ENCODE assay signal across 22 cellular contexts in the genomic region with DNA sequence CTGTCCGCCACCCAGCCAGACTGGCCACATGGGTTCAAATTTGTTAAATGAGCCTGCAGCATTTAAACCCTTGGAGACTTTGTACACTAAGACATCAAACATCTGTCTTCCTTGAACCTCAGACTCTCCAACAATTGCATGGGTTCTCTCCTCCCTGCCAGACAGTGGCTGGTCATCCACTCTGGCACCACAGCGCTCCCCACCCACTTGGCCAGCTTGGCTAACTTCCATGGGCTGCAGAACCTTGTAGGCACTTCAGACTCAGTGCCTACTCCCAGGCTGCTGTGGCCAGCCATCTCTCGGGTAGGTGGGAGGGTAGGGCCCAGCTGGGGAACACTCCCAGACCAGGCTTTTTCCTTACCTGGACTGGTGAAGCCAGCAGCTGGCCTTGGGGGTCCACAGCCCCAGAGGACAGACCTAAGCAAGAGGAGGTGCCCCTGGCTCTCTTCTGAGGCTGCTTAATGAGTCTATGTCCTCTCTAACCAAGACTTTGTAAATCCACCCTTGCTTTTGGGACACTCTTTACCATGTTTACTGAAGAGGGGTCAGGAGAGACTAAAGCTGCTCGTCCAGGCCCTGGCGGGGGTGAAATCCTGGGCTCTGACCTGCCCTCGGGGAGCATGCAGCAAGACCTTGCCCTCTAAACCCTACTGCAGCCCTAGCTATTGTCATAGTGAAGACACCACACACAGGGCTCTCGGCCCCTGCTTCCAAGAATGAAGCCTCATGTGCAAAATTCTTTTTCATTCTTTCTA.
A peak's percentile ranks its signal among the peaks of the same experiment; 100 is the strongest.
DNase-seq lines count a peak whose midpoint lies in the region; ATAC-seq, FAIRE-seq and TF ChIP-seq lines count a peak whose summit lies in the region.
"Had no signal": no experiment of that assay in that cellular context is flagged by ENCODE, and none has a peak within 500 bp of the region (broad histone marks: within the 10 kb centered on the region; RNA-seq: fewer than 3 reads in every experiment).

No MANE protein-coding gene starts in this region.

- in situ Hi-C loops in K562 (cut with MboI) = no loop called here

- H3K27ac ChIP-seq in K562 (ENCODE audit: extremely low read depth, low read depth, low read length) = no peak overlapping the region
- H3K27ac ChIP-seq in mesenchymal stem cell (ENCODE audit: low read length, poor library complexity, severe bottlenecking) = no peak overlapping the region
- H3K27ac ChIP-seq: epithelial cell of prostate, lower lobe of right lung, vagina had no signal

- H3K23ac ChIP-seq in mesenchymal stem cell (ENCODE audit: low read length in 2 of 2) = no peak overlapping the region

- H3K36me3 ChIP-seq in K562 (ENCODE audit: control insufficient read depth, insufficient read depth, low read length) (peaks cover 9% of the 10 kb centered on the region; the same call in 1 of the 3 replicates), mesenchymal stem cell (ENCODE audit: control insufficient read depth in 1 of 2, insufficient read depth in 2 of 2, low read depth in 1 of 2, low read length in 2 of 2) (peaks cover 6 to 39% of the 10 kb centered on the region in 2 experiments), skeletal muscle satellite cell (ENCODE audit: insufficient read depth, low read length) (peaks cover 15% of the 10 kb centered on the region)
- H3K36me3 ChIP-seq: lower lobe of right lung, vagina had no signal

- no peak overlapping the region for H3K4ac ChIP-seq in mesenchymal stem cell (ENCODE audit: low read depth in 1 of 2, low read length in 2 of 2)

- BruUV-seq in K562 (replicated peaks; lab: Mats Ljungman, UMichigan) = TSS peak; percentile 48

- no peak overlapping the region for H4K8ac ChIP-seq in mesenchymal stem cell (ENCODE audit: low read length)

- H3K18ac ChIP-seq in mesenchymal stem cell (ENCODE audit: low read depth in 1 of 2, low read length in 2 of 2) = no peak overlapping the region

- ATAC-seq in K562 = no peak
- ATAC-seq in GM21367 (IDR thresholded peaks at IDR 0.05; ENCODE audit: unreplicated experiment) = no peak
- ATAC-seq in HG02970 (IDR thresholded peaks at IDR 0.05; ENCODE audit: low FRiP score, unreplicated experiment) = no peak
- ATAC-seq: activated T-cell treated with anti-CD3 and anti-CD28 coated beads, Interleukin-2, amount 50 U/mL, for 72 hours had no signal

- no peak overlapping the region for H2BK5ac ChIP-seq in mesenchymal stem cell (ENCODE audit: low read depth, low read length, poor library complexity, severe bottlenecking)

- POLR2A ChIA-PET in K562 (lab: Yijun Ruan, JAX) = interaction anchor here (0.6 to 1.2 kb wide), 4 partner anchors 11 to 220 kb away, joined by 3 read pairs; no protein-coding TSS in a partner anchor

- FAIRE-seq in K562 (lab: Jason Lieb, UNC) (no peak), urothelium cell line (lab: Jason Lieb, UNC) (no peak)
- FAIRE-seq: frontal cortex had no signal

- H4K20me1 ChIP-seq in K562 (replicated peaks; ENCODE audit: control insufficient read depth, insufficient read depth, low read length) = no peaks in the 10 kb centered on the region

- no peak for TF ChIP-seq CTCF in K562 (IDR thresholded peaks at IDR 0.05 in 2 of 3, conservative IDR thresholded peaks at IDR 0.05 in 1 of 3; ENCODE audit: insufficient read depth in 2 of 3, low read depth in 1 of 3, low read length in 3 of 3)

- H3K9ac ChIP-seq in K562 (ENCODE audit: insufficient read depth in 1 of 2, low read depth in 2 of 2, low read length in 2 of 2) = peak overlapping the region; percentile 60 to 84
- H3K9ac ChIP-seq in mesenchymal stem cell (ENCODE audit: low read length) = peak overlapping the region; percentile 47
- H3K9ac ChIP-seq in skeletal muscle satellite cell (ENCODE audit: low read depth, low read length) = no peak overlapping the region

- no peak overlapping the region for H3K14ac ChIP-seq in mesenchymal stem cell (ENCODE audit: low read length in 2 of 2)

- no peak for TF ChIP-seq POLR2A in K562 (conservative IDR thresholded peaks at IDR 0.05)

- no peaks in the 10 kb centered on the region for H3K27me3 ChIP-seq in K562 (ENCODE audit: control insufficient read depth in 2 of 2, insufficient read depth in 2 of 2, low read length in 2 of 2)
- H3K27me3 ChIP-seq in mesenchymal stem cell (ENCODE audit: control insufficient read depth in 1 of 2, insufficient read depth in 1 of 2, low read length in 2 of 2) = no peaks in the 10 kb centered on the region
- H3K27me3 ChIP-seq in skeletal muscle satellite cell (ENCODE audit: control insufficient read depth, insufficient read depth, low read length) = no peaks in the 10 kb centered on the region
- H3K27me3 ChIP-seq: vagina had no signal

- WGBS in K562 (ENCODE audit: insufficient coverage, low coverage, missing lambda C conversion rate) = 64% methylated on average over 7 of the region's 7 CpGs
- whole genome bisulfite sequencing in mesenchymal stem cell = 94% methylated on average over 7 of the region's 7 CpGs

- H3K79me2 ChIP-seq in K562 (ENCODE audit: control insufficient read depth, insufficient read depth, low read length) = peaks cover 67% of the 10 kb centered on the region

- CTCF ChIA-PET in K562 (lab: Yijun Ruan, JAX; ENCODE audit: low intra/inter-chr PET ratio) = no interaction called here

- H3K4me3 ChIP-seq in K562 (peak overlapping the region; percentile 82; the same call in 1 of the 2 replicates), mesenchymal stem cell (ENCODE audit: insufficient read depth in 1 of 2, low read depth in 1 of 2, low read length in 2 of 2) (peak overlapping the region in 1 of 2 experiments; percentile 54), skeletal muscle satellite cell (ENCODE audit: low read length) (no peak overlapping the region)

- DNase-seq in M059J (ENCODE audit: low read depth) = peak; percentile 51
- DNase-seq in K562 (ENCODE audit: extremely low read depth in 1 of 4, low spot score in 3 of 4) = no peak
- DNase-seq in mesenchymal stem cell = no peak
- DNase-seq in urothelium cell line (ENCODE audit: low spot score) = no peak
- DNase-seq: activated naive CD4-positive, alpha-beta T cell treated with anti-CD3 and anti-CD28 coated beads for 36 hours; activated T-cell treated with anti-CD3 and anti-CD28 coated beads, Interleukin-2, amount 50 U/mL, for 72 hours; amygdala; CD4-positive, CD25-positive, alpha-beta regulatory T cell; central memory CD4-positive, alpha-beta T cell; GDM1; H9; hippocampal formation; lower lobe of right lung; NCI-H2171 treated with DMSO at 0.1 percent for 48 hours; NCI-H526; right cardiac atrium had no signal

- H2AFZ ChIP-seq in K562 (ENCODE audit: low read depth, low read length) (no peak overlapping the region), mesenchymal stem cell (ENCODE audit: low read depth, low read length) (no peak overlapping the region)

- H3K9me1 ChIP-seq in K562 (ENCODE audit: control insufficient read depth, insufficient read depth, low read length) = no peaks in the 10 kb centered on the region

- no peak overlapping the region for H4K91ac ChIP-seq in mesenchymal stem cell (ENCODE audit: low read length)

- no peak overlapping the region for H2BK15ac ChIP-seq in mesenchymal stem cell (ENCODE audit: low read depth, poor library complexity, severe bottlenecking)

- H2BK12ac ChIP-seq in mesenchymal stem cell (ENCODE audit: low read length in 2 of 2) = no peak overlapping the region

- TF ChIP-seq RAD21 in K562 (CRISPR knock-in tag; conservative IDR thresholded peaks at IDR 0.05 in 1 of 2, IDR thresholded peaks at IDR 0.05 in 1 of 2) = no peak

- intact Hi-C loops in K562 (cut with micrococcal nuclease) = no loop called here

- no peak for TF ChIP-seq EP300 in K562 (IDR thresholded peaks at IDR 0.05; ENCODE audit: low read length)

- H3K4me1 ChIP-seq in K562 (replicated peaks in 1 of 2; ENCODE audit: control insufficient read depth in 2 of 2, insufficient read depth in 2 of 2, low read length in 2 of 2) = peaks cover 11 to 53% of the 10 kb centered on the region in 2 experiments; a peak in 3 of 5 replicates
- H3K4me1 ChIP-seq in mesenchymal stem cell (ENCODE audit: control insufficient read depth, insufficient read depth, low read depth, low read length) = peaks cover 13% of the 10 kb centered on the region
- H3K4me1 ChIP-seq in skeletal muscle satellite cell (ENCODE audit: control insufficient read depth, insufficient read depth, low read length) = peaks cover 63% of the 10 kb centered on the region

- no peak overlapping the region for H2AK5ac ChIP-seq in mesenchymal stem cell (ENCODE audit: low read length, severe bottlenecking)

- H3K79me1 ChIP-seq in mesenchymal stem cell (replicated peaks; ENCODE audit: low read length, poor library complexity, severe bottlenecking) = peaks cover 27% of the 10 kb centered on the region

- H2BK120ac ChIP-seq in mesenchymal stem cell (ENCODE audit: low read depth, low read length) = no peak overlapping the region

- no peaks in the 10 kb centered on the region for H3K9me3 ChIP-seq in K562 (replicated peaks; ENCODE audit: control insufficient read depth, insufficient read depth, low read depth, low read length)
- no peaks in the 10 kb centered on the region for H3K9me3 ChIP-seq in mesenchymal stem cell (ENCODE audit: control insufficient read depth, low read length)
- H3K9me3 ChIP-seq in skeletal muscle satellite cell (replicated peaks; ENCODE audit: low read length) = no peaks in the 10 kb centered on the region
- H3K9me3 ChIP-seq: lower lobe of right lung, vagina had no signal

- peak overlapping the region; percentile 73 for H3K4me2 ChIP-seq in K562 (ENCODE audit: insufficient read depth, low read length)
- H3K4me2 ChIP-seq in mesenchymal stem cell (ENCODE audit: low read length, poor library complexity, severe bottlenecking) = no peak overlapping the region
- peak overlapping the region; percentile 77 for H3K4me2 ChIP-seq in skeletal muscle satellite cell (ENCODE audit: low read length)

TF ChIP-seq in K562, 482 proteins besides CTCF, POLR2A, EP300 and RAD21 (continues in another document):
- TF ChIP-seq SMARCB1 (IDR thresholded peaks at IDR 0.05; ENCODE audit: insufficient read length, low read depth) = no peak
- no peak for TF ChIP-seq MYBL2 (IDR thresholded peaks at IDR 0.05; ENCODE audit: low read depth)
- TF ChIP-seq MYBL2 (CRISPR knock-in tag; IDR thresholded peaks at IDR 0.05; ENCODE audit: borderline replicate concordance) = no peak
- no peak for TF ChIP-seq NRF1 (conservative IDR thresholded peaks at IDR 0.05 in 1 of 2, IDR thresholded peaks at IDR 0.05 in 1 of 2)
- TF ChIP-seq, protein P1, sequence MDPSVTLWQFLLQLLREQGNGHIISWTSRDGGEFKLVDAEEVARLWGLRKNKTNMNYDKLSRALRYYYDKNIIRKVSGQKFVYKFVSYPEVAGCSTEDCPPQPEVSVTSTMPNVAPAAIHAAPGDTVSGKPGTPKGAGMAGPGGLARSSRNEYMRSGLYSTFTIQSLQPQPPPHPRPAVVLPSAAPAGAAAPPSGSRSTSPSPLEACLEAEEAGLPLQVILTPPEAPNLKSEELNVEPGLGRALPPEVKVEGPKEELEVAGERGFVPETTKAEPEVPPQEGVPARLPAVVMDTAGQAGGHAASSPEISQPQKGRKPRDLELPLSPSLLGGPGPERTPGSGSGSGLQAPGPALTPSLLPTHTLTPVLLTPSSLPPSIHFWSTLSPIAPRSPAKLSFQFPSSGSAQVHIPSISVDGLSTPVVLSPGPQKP (CRISPR knock-in tag; IDR thresholded peaks at IDR 0.05) = no peak
- no peak for TF ChIP-seq NBN (IDR thresholded peaks at IDR 0.05; ENCODE audit: low read depth)
- no peak for TF ChIP-seq DACH1 (IDR thresholded peaks at IDR 0.05; ENCODE audit: partially characterized antibody)
